In genomic region chr6:110341671-110342304, GRCh38 we compare ENCODE assay signal across 8 cellular contexts. TPM values are rescaled to one million over a fixed set of nuclear protein-coding genes. Genes with fewer than 3 reads are reported as not detected.
DNase-seq lines count a peak whose midpoint lies in the region; ATAC-seq and TF ChIP-seq lines count a peak whose summit lies in the region.
"Had no signal": no experiment of that assay in that cellular context is flagged by ENCODE, and none has a peak within 500 bp of the region (broad histone marks: within the 10 kb centered on the region; RNA-seq: fewer than 3 reads in every experiment).

No MANE protein-coding gene starts in this region.

- H3K27ac Mint-ChIP-seq in progenitor cell of endocrine pancreas, result no peak overlapping the region

- peak; percentile 58 to 83 for DNase-seq in NCI-H526 (lab: John Stamatoyannopoulos, UW)
- no peak for DNase-seq in progenitor cell of endocrine pancreas (ENCODE audit: low spot score, unreplicated experiment)
- DNase-seq: occipital lobe had no signal

- H3K27me3 Mint-ChIP-seq in progenitor cell of endocrine pancreas, result no peaks in the 10 kb centered on the region

- H3K36me3 Mint-ChIP-seq in progenitor cell of endocrine pancreas (ENCODE audit: insufficient read depth), result no peaks in the 10 kb centered on the region

- no peak overlapping the region for H3K4me3 Mint-ChIP-seq in progenitor cell of endocrine pancreas (ENCODE audit: low read depth)

- H3K9me3 Mint-ChIP-seq in progenitor cell of endocrine pancreas (ENCODE audit: low read depth), result no peaks in the 10 kb centered on the region

- peak overlapping the region; percentile 39 for H3K27ac ChIP-seq in cingulate gyrus (ENCODE audit: low read depth, low read length)

- ATAC-seq in HG02885 (IDR thresholded peaks at IDR 0.05; ENCODE audit: poor library complexity, unreplicated experiment) (no peak), HG02938 (IDR thresholded peaks at IDR 0.05; ENCODE audit: unreplicated experiment) (no peak), GM21786 (IDR thresholded peaks at IDR 0.05; ENCODE audit: unreplicated experiment) (no peak)

- peaks cover 12% of the 10 kb centered on the region for H3K4me1 Mint-ChIP-seq in progenitor cell of endocrine pancreas (ENCODE audit: low read depth)

- TF ChIP-seq CTCF in GM12872 (IDR thresholded peaks at IDR 0.05; ENCODE audit: insufficient read depth, low read depth, low read length) (peak; percentile 57), progenitor cell of endocrine pancreas (IDR thresholded peaks at IDR 0.05; ENCODE audit: unreplicated experiment) (peak; percentile 62)

RNA-seq across cellular contexts. Expression of gene METTL24, which starts 16.4 kb away (rescaled TPM):
- total RNA-seq in progenitor cell of endocrine pancreas, result 10.0 and 14.8 TPM in 2 replicates
